Comparison of ENCODE assay signal across 11 cellular contexts in genomic region chr10:119479048-119479394, GRCh38.
DNase-seq lines count a peak whose midpoint lies in the region; ATAC-seq, FAIRE-seq and TF ChIP-seq lines count a peak whose summit lies in the region.
"Had no signal": no experiment of that assay in that cellular context is flagged by ENCODE, and none has a peak within 500 bp of the region (broad histone marks: within the 10 kb centered on the region; RNA-seq: fewer than 3 reads in every experiment).

No MANE protein-coding gene starts in this region.

- H3K27ac Mint-ChIP-seq in activated CD8-positive, alpha-beta memory T cell treated with anti-CD3 and anti-CD28 coated beads, Interleukin-2, amount 10 ng/mL, durations not matched to agents 7 days and 5 days, result peak overlapping the region; percentile 40
- no peak overlapping the region for H3K27ac Mint-ChIP-seq in astrocyte (ENCODE audit: unreplicated experiment)

- intact Hi-C loops in spleen (cut with DNase I; ENCODE audit: low total_unique reads) (no loop called here), left lung (cut with DNase I) (no loop called here)

- 48 to 54% (median 52%) methylated on average over 7 of the region's 7 CpGs for WGBS in spleen, 5 donors

- H3K4me2 ChIP-seq in astrocyte (ENCODE audit: low read length), result peak overlapping the region; percentile 30

- H3K27ac ChIP-seq in astrocyte (ENCODE audit: low read depth, low read length), result no peak overlapping the region
- H3K27ac ChIP-seq in spleen, result peak overlapping the region in 4 of 8 donors; percentile 41 to 77 (median 59)
- no peak overlapping the region for H3K27ac ChIP-seq in left lung

- H3K4me1 ChIP-seq in astrocyte (ENCODE audit: insufficient read depth, low read length) (no peaks in the 10 kb centered on the region), spleen (peaks cover 4 to 44% (median 22%) of the 10 kb centered on the region in 6 donors), left lung (no peaks in the 10 kb centered on the region)

- no peaks in the 10 kb centered on the region for H3K36me3 Mint-ChIP-seq in activated CD8-positive, alpha-beta memory T cell treated with anti-CD3 and anti-CD28 coated beads, Interleukin-2, amount 10 ng/mL, durations not matched to agents 7 days and 5 days
- H3K36me3 Mint-ChIP-seq in astrocyte (ENCODE audit: low read depth, unreplicated experiment), result peaks cover 2% of the 10 kb centered on the region

- TF ChIP-seq CTCF in astrocyte (IDR thresholded peaks at IDR 0.05; ENCODE audit: insufficient read depth, low read depth, low read length) (no peak), spleen (IDR thresholded peaks at IDR 0.05 in 8 of 11, conservative IDR thresholded peaks at IDR 0.05 in 3 of 11) (no peak), left lung (IDR thresholded peaks at IDR 0.05) (no peak)

- peaks cover 3% of the 10 kb centered on the region for H3K27me3 Mint-ChIP-seq in activated CD8-positive, alpha-beta memory T cell treated with anti-CD3 and anti-CD28 coated beads, Interleukin-2, amount 10 ng/mL, durations not matched to agents 7 days and 5 days
- peaks cover 62% of the 10 kb centered on the region for H3K27me3 Mint-ChIP-seq in astrocyte (ENCODE audit: low read depth, unreplicated experiment)

- H3K36me3 ChIP-seq in astrocyte (ENCODE audit: insufficient read depth, low read length) (no peaks in the 10 kb centered on the region), spleen (no peaks in the 10 kb centered on the region), left lung (no peaks in the 10 kb centered on the region)

- no peaks in the 10 kb centered on the region for H4K20me1 ChIP-seq in astrocyte (ENCODE audit: insufficient read depth, low read length)

- no peaks in the 10 kb centered on the region for H3K9me3 Mint-ChIP-seq in activated CD8-positive, alpha-beta memory T cell treated with anti-CD3 and anti-CD28 coated beads, Interleukin-2, amount 10 ng/mL, durations not matched to agents 7 days and 5 days (ENCODE audit: low read depth)
- H3K9me3 Mint-ChIP-seq in astrocyte (ENCODE audit: unreplicated experiment), result peaks cover 10% of the 10 kb centered on the region

- no peak overlapping the region for H2AFZ ChIP-seq in astrocyte (ENCODE audit: low read depth, low read length)

- H3K4me3 Mint-ChIP-seq in activated CD8-positive, alpha-beta memory T cell treated with anti-CD3 and anti-CD28 coated beads, Interleukin-2, amount 10 ng/mL, durations not matched to agents 7 days and 5 days, result peak overlapping the region; percentile 17
- no peak overlapping the region for H3K4me3 Mint-ChIP-seq in astrocyte (ENCODE audit: unreplicated experiment)

- H3K9ac ChIP-seq in astrocyte (ENCODE audit: low read length), result no peak overlapping the region

- FAIRE-seq in astrocyte (lab: Jason Lieb, UNC), result no peak

- H3K9me3 ChIP-seq in astrocyte (ENCODE audit: insufficient read depth, low read depth, low read length) (no peaks in the 10 kb centered on the region), spleen (peaks cover 0 to 3% (median 0%) of the 10 kb centered on the region in 8 donors), left lung (no peaks in the 10 kb centered on the region)

- ATAC-seq in activated CD8-positive, alpha-beta memory T cell treated with anti-CD3 and anti-CD28 coated beads, Interleukin-2, amount 10 ng/mL, durations not matched to agents 7 days and 5 days, result peak; percentile 11
- ATAC-seq in HG02840 (IDR thresholded peaks at IDR 0.05; ENCODE audit: low FRiP score, unreplicated experiment) (no peak), left lung (no peak)

- peaks cover 28% of the 10 kb centered on the region for H3K4me1 Mint-ChIP-seq in activated CD8-positive, alpha-beta memory T cell treated with anti-CD3 and anti-CD28 coated beads, Interleukin-2, amount 10 ng/mL, durations not matched to agents 7 days and 5 days
- peaks cover 2% of the 10 kb centered on the region for H3K4me1 Mint-ChIP-seq in astrocyte (ENCODE audit: low read depth, unreplicated experiment)

- H3K4me3 ChIP-seq in astrocyte (ENCODE audit: insufficient read depth, low read depth, low read length) (no peak overlapping the region), spleen (no peak overlapping the region), left lung (no peak overlapping the region)

- no peak for DNase-seq in activated CD8-positive, alpha-beta memory T cell treated with anti-CD3 and anti-CD28 coated beads, Interleukin-2, amount 10 ng/mL, durations not matched to agents 7 days and 5 days
- DNase-seq in activated CD8-positive, alpha-beta memory T cell treated with anti-CD3 and anti-CD28 coated beads, Interleukin-2, amount 50 U/mL, for 48 hours, result no peak
- DNase-seq in NCI-H1694 (lab: John Stamatoyannopoulos, UW), result peak; percentile 51
- no peak for DNase-seq in astrocyte (ENCODE audit: low read depth)
- peak; percentile 29 for DNase-seq in spleen
- DNase-seq in activated gamma-delta T cell treated with Interleukin-2 at 50 U/mL for 16 hours, result no peak
- DNase-seq in left lung, result no peak
- DNase-seq: activated effector memory CD4-positive, alpha-beta T cell treated with Interleukin-2 at 50 U/mL for 16 hours; dermis blood vessel endothelial cell; stimulated activated CD8-positive, alpha-beta memory T cell treated with anti-CD3 and anti-CD28 coated beads, Interleukin-4, amount 100 ng/mL, for 48 hours had no signal

- CTCF ChIA-PET in activated CD8-positive, alpha-beta memory T cell treated with anti-CD3 and anti-CD28 coated beads, Interleukin-2, amount 10 ng/mL, durations not matched to agents 7 days and 5 days (lab: Charles Lee), result interaction anchor here (1.0 to 4.7 kb wide), 4 partner anchors 10 to 280 kb away, joined by 3 to 29 read pairs (median 4); no protein-coding TSS in a partner anchor

- no peak for TF ChIP-seq POLR2A in spleen (IDR thresholded peaks at IDR 0.05)

- H3K79me2 ChIP-seq in astrocyte (ENCODE audit: insufficient read depth, low read length), result no peaks in the 10 kb centered on the region

- H3K27me3 ChIP-seq in astrocyte (ENCODE audit: insufficient read depth, low read length) (peaks cover 45% of the 10 kb centered on the region), spleen (replicated peaks in 1 of 7) (no peaks in the 10 kb centered on the region), left lung (peaks cover 0 to 10% of the 10 kb centered on the region in 2 donors)

Comparison
In these comparisons a context has a peak if more than half of its experiments do, and no peak if none do; other contexts are left out.
1. DNase-seq: peak in NCI-H1694 (single experiment) and spleen (single experiment); none in activated CD8-positive, alpha-beta memory T cell treated with anti-CD3 and anti-CD28 coated beads, Interleukin-2, amount 10 ng/mL, durations not matched to agents 7 days and 5 days (single experiment), activated CD8-positive, alpha-beta memory T cell treated with anti-CD3 and anti-CD28 coated beads, Interleukin-2, amount 50 U/mL, for 48 hours (single experiment), astrocyte (single experiment), activated gamma-delta T cell treated with Interleukin-2 at 50 U/mL for 16 hours (single experiment) and left lung (0 of 2).